Comparison of ENCODE assay signal across 1 cellular context in the genomic region with DNA sequence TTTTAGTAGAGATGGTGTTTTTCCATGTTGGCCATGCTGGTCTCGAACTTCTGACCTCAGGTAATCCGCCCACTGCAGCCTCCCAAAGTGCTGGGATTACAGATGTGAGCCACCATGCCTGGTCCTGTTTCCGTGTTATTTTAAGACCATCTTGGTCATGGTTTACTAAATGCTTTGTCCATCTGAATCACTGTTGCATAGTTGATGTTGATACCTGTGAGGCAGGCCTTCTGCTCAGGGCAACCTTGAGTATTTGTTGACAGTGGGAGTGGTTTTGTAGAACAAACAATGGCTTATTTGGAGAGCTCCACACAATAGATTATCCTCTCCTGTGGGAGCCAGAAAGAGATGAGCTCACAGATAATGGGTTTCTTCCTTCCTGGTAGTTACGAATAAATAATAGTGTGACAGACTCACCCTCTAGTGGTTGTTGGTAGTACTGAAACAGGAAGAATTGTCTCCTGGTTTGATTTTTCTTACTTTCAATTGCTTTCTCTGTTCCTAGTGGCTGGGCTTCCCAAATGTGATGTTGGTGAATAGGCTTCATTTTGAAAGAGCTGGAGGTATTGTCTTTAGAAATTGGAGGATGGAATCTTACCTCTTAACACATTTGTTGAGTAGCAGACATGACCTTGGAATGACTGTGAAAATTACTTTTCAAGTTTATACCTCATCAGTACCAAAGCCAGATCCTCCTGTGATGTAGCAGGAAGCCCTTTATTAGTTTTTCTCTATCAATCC.
TF ChIP-seq lines count a peak whose summit lies in the region.

No MANE protein-coding gene starts in this region.

TF ChIP-seq in K562, 482 proteins besides CTCF, POLR2A, EP300 and RAD21 (continued from another document and continues in another):
- TF ChIP-seq, protein P1, sequence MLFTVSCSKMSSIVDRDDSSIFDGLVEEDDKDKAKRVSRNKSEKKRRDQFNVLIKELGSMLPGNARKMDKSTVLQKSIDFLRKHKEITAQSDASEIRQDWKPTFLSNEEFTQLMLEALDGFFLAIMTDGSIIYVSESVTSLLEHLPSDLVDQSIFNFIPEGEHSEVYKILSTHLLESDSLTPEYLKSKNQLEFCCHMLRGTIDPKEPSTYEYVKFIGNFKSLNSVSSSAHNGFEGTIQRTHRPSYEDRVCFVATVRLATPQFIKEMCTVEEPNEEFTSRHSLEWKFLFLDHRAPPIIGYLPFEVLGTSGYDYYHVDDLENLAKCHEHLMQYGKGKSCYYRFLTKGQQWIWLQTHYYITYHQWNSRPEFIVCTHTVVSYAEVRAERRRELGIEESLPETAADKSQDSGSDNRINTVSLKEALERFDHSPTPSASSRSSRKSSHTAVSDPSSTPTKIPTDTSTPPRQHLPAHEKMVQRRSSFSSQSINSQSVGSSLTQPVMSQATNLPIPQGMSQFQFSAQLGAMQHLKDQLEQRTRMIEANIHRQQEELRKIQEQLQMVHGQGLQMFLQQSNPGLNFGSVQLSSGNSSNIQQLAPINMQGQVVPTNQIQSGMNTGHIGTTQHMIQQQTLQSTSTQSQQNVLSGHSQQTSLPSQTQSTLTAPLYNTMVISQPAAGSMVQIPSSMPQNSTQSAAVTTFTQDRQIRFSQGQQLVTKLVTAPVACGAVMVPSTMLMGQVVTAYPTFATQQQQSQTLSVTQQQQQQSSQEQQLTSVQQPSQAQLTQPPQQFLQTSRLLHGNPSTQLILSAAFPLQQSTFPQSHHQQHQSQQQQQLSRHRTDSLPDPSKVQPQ (CRISPR knock-in tag; IDR thresholded peaks at IDR 0.05; ENCODE audit: borderline replicate concordance) = no peak
- TF ChIP-seq RBM17 (IDR thresholded peaks at IDR 0.05; ENCODE audit: borderline replicate concordance, low read depth, low read length) = no peak
- TF ChIP-seq ZNF766 (CRISPR knock-in tag; conservative IDR thresholded peaks at IDR 0.05) = peak; percentile 86
- no peak for TF ChIP-seq ZNF695 (CRISPR knock-in tag; IDR thresholded peaks at IDR 0.05)
- TF ChIP-seq ZNF561 (CRISPR knock-in tag; conservative IDR thresholded peaks at IDR 0.05) = no peak
- TF ChIP-seq TRIM24 (IDR thresholded peaks at IDR 0.05) = no peak
- no peak for TF ChIP-seq CREM (IDR thresholded peaks at IDR 0.05; ENCODE audit: low read depth)
- no peak for TF ChIP-seq KLF6 (CRISPR knock-in tag; IDR thresholded peaks at IDR 0.05; ENCODE audit: borderline replicate concordance)
- TF ChIP-seq ESRRB (CRISPR knock-in tag; IDR thresholded peaks at IDR 0.05; ENCODE audit: borderline replicate concordance) = no peak
- TF ChIP-seq GTF2E2 (tag; IDR thresholded peaks at IDR 0.05) = no peak
- TF ChIP-seq NCOA1 (IDR thresholded peaks at IDR 0.05; ENCODE audit: low read depth) = no peak
- TF ChIP-seq, protein P2, sequence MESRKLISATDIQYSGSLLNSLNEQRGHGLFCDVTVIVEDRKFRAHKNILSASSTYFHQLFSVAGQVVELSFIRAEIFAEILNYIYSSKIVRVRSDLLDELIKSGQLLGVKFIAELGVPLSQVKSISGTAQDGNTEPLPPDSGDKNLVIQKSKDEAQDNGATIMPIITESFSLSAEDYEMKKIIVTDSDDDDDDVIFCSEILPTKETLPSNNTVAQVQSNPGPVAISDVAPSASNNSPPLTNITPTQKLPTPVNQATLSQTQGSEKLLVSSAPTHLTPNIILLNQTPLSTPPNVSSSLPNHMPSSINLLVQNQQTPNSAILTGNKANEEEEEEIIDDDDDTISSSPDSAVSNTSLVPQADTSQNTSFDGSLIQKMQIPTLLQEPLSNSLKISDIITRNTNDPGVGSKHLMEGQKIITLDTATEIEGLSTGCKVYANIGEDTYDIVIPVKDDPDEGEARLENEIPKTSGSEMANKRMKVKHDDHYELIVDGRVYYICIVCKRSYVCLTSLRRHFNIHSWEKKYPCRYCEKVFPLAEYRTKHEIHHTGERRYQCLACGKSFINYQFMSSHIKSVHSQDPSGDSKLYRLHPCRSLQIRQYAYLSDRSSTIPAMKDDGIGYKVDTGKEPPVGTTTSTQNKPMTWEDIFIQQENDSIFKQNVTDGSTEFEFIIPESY (CRISPR knock-in tag; IDR thresholded peaks at IDR 0.05) = 0 out of 2 replicates have a peak, but pooled peaks have one; percentile 0
- TF ChIP-seq FOXM1 (IDR thresholded peaks at IDR 0.05; ENCODE audit: low read depth) = no peak
- TF ChIP-seq FOXM1 (CRISPR knock-in tag; IDR thresholded peaks at IDR 0.05; ENCODE audit: low read depth) = no peak
- TF ChIP-seq POLR3A (IDR thresholded peaks at IDR 0.05; ENCODE audit: borderline replicate concordance, extremely low read depth, insufficient read depth, insufficient read length) = no peak
- no peak for TF ChIP-seq SMAD2 (IDR thresholded peaks at IDR 0.05; ENCODE audit: low read depth, low read length)
- TF ChIP-seq SMARCE1 (IDR thresholded peaks at IDR 0.05) = 0 out of 2 replicates have a peak, but pooled peaks have one; percentile 16
- TF ChIP-seq, protein P3, sequence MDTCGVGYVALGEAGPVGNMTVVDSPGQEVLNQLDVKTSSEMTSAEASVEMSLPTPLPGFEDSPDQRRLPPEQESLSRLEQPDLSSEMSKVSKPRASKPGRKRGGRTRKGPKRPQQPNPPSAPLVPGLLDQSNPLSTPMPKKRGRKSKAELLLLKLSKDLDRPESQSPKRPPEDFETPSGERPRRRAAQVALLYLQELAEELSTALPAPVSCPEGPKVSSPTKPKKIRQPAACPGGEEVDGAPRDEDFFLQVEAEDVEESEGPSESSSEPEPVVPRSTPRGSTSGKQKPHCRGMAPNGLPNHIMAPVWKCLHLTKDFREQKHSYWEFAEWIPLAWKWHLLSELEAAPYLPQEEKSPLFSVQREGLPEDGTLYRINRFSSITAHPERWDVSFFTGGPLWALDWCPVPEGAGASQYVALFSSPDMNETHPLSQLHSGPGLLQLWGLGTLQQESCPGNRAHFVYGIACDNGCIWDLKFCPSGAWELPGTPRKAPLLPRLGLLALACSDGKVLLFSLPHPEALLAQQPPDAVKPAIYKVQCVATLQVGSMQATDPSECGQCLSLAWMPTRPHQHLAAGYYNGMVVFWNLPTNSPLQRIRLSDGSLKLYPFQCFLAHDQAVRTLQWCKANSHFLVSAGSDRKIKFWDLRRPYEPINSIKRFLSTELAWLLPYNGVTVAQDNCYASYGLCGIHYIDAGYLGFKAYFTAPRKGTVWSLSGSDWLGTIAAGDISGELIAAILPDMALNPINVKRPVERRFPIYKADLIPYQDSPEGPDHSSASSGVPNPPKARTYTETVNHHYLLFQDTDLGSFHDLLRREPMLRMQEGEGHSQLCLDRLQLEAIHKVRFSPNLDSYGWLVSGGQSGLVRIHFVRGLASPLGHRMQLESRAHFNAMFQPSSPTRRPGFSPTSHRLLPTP (IDR thresholded peaks at IDR 0.05; ENCODE audit: borderline replicate concordance, extremely low read depth, insufficient read length) = no peak
- no peak for TF ChIP-seq NFATC3 (IDR thresholded peaks at IDR 0.05)
- TF ChIP-seq KAT7 (CRISPR knock-in tag; IDR thresholded peaks at IDR 0.05; ENCODE audit: borderline replicate concordance) = no peak
- TF ChIP-seq ESRRA (IDR thresholded peaks at IDR 0.05; ENCODE audit: borderline replicate concordance, low read depth) = 0 out of 2 replicates have a peak, but pooled peaks have one; percentile 18
- TF ChIP-seq SAFB (IDR thresholded peaks at IDR 0.05; ENCODE audit: borderline replicate concordance, low read depth, low read length) = no peak
- TF ChIP-seq, protein P4, sequence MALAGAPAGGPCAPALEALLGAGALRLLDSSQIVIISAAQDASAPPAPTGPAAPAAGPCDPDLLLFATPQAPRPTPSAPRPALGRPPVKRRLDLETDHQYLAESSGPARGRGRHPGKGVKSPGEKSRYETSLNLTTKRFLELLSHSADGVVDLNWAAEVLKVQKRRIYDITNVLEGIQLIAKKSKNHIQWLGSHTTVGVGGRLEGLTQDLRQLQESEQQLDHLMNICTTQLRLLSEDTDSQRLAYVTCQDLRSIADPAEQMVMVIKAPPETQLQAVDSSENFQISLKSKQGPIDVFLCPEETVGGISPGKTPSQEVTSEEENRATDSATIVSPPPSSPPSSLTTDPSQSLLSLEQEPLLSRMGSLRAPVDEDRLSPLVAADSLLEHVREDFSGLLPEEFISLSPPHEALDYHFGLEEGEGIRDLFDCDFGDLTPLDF (CRISPR knock-in tag; IDR thresholded peaks at IDR 0.05) = no peak
- no peak for TF ChIP-seq GTF2A2 (tag; IDR thresholded peaks at IDR 0.05)
- TF ChIP-seq, protein P5, sequence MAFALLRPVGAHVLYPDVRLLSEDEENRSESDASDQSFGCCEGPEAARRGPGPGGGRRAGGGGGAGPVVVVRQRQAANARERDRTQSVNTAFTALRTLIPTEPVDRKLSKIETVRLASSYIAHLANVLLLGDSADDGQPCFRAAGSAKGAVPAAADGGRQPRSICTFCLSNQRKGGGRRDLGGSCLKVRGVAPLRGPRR (CRISPR knock-in tag; IDR thresholded peaks at IDR 0.05) = no peak
- TF ChIP-seq, protein P6, sequence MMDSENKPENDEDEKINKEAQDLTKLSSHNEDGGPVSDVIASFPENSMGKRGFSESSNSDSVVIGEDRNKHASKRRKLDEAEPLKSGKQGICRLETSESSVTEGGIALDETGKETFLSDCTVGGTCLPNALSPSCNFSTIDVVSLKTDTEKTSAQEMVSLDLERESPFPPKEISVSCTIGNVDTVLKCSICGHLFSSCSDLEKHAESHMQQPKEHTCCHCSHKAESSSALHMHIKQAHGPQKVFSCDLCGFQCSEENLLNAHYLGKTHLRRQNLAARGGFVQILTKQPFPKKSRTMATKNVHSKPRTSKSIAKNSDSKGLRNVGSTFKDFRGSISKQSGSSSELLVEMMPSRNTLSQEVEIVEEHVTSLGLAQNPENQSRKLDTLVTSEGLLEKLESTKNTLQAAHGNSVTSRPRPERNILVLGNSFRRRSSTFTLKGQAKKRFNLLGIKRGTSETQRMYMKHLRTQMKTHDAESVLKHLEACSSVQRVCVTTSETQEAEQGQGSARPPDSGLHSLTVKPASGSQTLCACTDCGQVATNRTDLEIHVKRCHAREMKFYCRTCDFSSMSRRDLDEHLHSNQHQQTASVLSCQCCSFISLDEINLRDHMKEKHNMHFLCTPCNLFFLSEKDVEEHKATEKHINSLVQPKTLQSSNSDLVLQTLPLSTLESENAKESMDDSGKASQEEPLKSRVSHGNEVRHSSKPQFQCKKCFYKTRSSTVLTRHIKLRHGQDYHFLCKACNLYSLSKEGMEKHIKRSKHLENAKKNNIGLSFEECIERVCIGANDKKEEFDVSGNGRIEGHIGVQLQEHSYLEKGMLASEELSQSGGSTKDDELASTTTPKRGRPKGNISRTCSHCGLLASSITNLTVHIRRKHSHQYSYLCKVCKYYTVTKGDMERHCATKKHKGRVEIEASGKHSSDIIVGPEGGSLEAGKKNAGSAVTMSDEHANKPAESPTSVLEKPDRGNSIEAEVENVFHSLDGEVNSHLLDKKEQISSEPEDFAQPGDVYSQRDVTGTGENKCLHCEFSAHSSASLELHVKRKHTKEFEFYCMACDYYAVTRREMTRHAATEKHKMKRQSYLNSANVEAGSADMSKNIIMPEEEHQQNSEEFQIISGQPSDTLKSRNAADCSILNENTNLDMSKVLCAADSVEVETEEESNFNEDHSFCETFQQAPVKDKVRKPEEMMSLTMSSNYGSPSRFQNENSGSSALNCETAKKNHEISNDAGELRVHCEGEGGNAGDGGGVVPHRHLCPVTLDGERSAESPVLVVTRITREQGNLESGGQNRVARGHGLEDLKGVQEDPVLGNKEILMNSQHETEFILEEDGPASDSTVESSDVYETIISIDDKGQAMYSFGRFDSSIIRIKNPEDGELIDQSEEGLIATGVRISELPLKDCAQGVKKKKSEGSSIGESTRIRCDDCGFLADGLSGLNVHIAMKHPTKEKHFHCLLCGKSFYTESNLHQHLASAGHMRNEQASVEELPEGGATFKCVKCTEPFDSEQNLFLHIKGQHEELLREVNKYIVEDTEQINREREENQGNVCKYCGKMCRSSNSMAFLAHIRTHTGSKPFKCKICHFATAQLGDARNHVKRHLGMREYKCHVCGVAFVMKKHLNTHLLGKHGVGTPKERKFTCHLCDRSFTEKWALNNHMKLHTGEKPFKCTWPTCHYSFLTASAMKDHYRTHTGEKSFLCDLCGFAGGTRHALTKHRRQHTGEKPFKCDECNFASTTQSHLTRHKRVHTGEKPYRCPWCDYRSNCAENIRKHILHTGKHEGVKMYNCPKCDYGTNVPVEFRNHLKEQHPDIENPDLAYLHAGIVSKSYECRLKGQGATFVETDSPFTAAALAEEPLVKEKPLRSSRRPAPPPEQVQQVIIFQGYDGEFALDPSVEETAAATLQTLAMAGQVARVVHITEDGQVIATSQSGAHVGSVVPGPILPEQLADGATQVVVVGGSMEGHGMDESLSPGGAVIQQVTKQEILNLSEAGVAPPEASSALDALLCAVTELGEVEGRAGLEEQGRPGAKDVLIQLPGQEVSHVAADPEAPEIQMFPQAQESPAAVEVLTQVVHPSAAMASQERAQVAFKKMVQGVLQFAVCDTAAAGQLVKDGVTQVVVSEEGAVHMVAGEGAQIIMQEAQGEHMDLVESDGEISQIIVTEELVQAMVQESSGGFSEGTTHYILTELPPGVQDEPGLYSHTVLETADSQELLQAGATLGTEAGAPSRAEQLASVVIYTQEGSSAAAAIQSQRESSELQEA (IDR thresholded peaks at IDR 0.05; ENCODE audit: low read depth) = no peak
- TF ChIP-seq ZSCAN29 (IDR thresholded peaks at IDR 0.05) = no peak
- TF ChIP-seq REST (CRISPR knock-in tag; IDR thresholded peaks at IDR 0.05; ENCODE audit: low read depth) = no peak
- TF ChIP-seq ZC3H4 (CRISPR knock-in tag; IDR thresholded peaks at IDR 0.05; ENCODE audit: borderline replicate concordance) = no peak
